Comparison of ENCODE assay signal across 8 cellular contexts in genomic region chr6:9250852-9251251, GRCh38.
DNase-seq lines count a peak whose midpoint lies in the region; ATAC-seq, FAIRE-seq and TF ChIP-seq lines count a peak whose summit lies in the region.

No MANE protein-coding gene starts in this region.

- no peaks in the 10 kb centered on the region for H3K4me1 ChIP-seq in adipocyte (ENCODE audit: control insufficient read depth, insufficient read depth, low read length)
- H3K4me1 ChIP-seq in keratinocyte (ENCODE audit: control insufficient read depth, extremely low read depth, insufficient read depth, low read length): peaks cover 3% of the 10 kb centered on the region

- no peaks in the 10 kb centered on the region for H3K79me2 ChIP-seq in keratinocyte (ENCODE audit: control insufficient read depth, insufficient read depth, low read length)

- DNase-seq in ELF-1 (ENCODE audit: low read depth, low spot score) (peak; percentile 67), NCI-H1105 treated with DMSO at 0.1 percent for 48 hours (lab: John Stamatoyannopoulos, UW) (peak; percentile 74), adipocyte (ENCODE audit: low read depth) (peak; percentile 61), keratinocyte (ENCODE audit: low read depth, low spot score) (peak; percentile 30)
- DNase-seq in activated CD4-positive, alpha-beta T cell treated with anti-CD3 and anti-CD28 coated beads, Interleukin-2, amount 10 ng/mL, durations not matched to agents 24 days and 14 days: no peak

- H3K9ac ChIP-seq in adipocyte (ENCODE audit: low read length) (no peak overlapping the region), keratinocyte (ENCODE audit: control insufficient read depth, extremely low read depth, insufficient read depth, low read length) (no peak overlapping the region)

- no peaks in the 10 kb centered on the region for H3K9me3 Mint-ChIP-seq in activated CD4-positive, alpha-beta T cell treated with anti-CD3 and anti-CD28 coated beads, Interleukin-2, amount 10 ng/mL, durations not matched to agents 24 days and 14 days

- no peak overlapping the region for H3K4me3 Mint-ChIP-seq in activated CD4-positive, alpha-beta T cell treated with anti-CD3 and anti-CD28 coated beads, Interleukin-2, amount 10 ng/mL, durations not matched to agents 24 days and 14 days

- H3K27me3 ChIP-seq in adipocyte (replicated peaks; ENCODE audit: control insufficient read depth, insufficient read depth, low read length): no peaks in the 10 kb centered on the region
- no peaks in the 10 kb centered on the region for H3K27me3 ChIP-seq in keratinocyte (ENCODE audit: control insufficient read depth, extremely low read depth, insufficient read depth, low read length)

- H3K4me3 ChIP-seq in adipocyte (ENCODE audit: low read length) (no peak overlapping the region), keratinocyte (ENCODE audit: control insufficient read depth in 2 of 3, extremely low read depth in 1 of 3, insufficient read depth in 2 of 3, low read depth in 1 of 3, low read length in 3 of 3) (no peak overlapping the region)

- peak; percentile 90 for FAIRE-seq in keratinocyte (lab: Jason Lieb, UNC)

- ATAC-seq in GM18861 (IDR thresholded peaks at IDR 0.05; ENCODE audit: unreplicated experiment) (no peak), GM18858 (IDR thresholded peaks at IDR 0.05; ENCODE audit: unreplicated experiment) (no peak), HG03025 (IDR thresholded peaks at IDR 0.05; ENCODE audit: low FRiP score, unreplicated experiment) (no peak)

- H3K9me3 ChIP-seq in adipocyte (ENCODE audit: control insufficient read depth, low read length) (no peaks in the 10 kb centered on the region), keratinocyte (ENCODE audit: control insufficient read depth, low read depth, low read length) (no peaks in the 10 kb centered on the region)

- no peaks in the 10 kb centered on the region for H3K27me3 Mint-ChIP-seq in activated CD4-positive, alpha-beta T cell treated with anti-CD3 and anti-CD28 coated beads, Interleukin-2, amount 10 ng/mL, durations not matched to agents 24 days and 14 days

- TF ChIP-seq CTCF in keratinocyte (optimal IDR thresholded peaks at IDR 0.05 in 1 of 3, IDR thresholded peaks at IDR 0.05 in 1 of 3, conservative IDR thresholded peaks at IDR 0.05 in 1 of 3; ENCODE audit: extremely low read depth in 1 of 3, insufficient read depth in 2 of 3, low read length in 3 of 3): peak; percentile 80 to 95 (median 80)

- intact Hi-C loops in activated CD4-positive, alpha-beta T cell treated with anti-CD3 and anti-CD28 coated beads, Interleukin-2, amount 10 ng/mL, durations not matched to agents 24 days and 14 days (cut with micrococcal nuclease): no loop called here

- dilution Hi-C loops in keratinocyte (cut with MboI; ENCODE audit: extremely low pct_ligation_motif_present, low sequenced_read_pairs): no loop called here

- H3K27ac Mint-ChIP-seq in activated CD4-positive, alpha-beta T cell treated with anti-CD3 and anti-CD28 coated beads, Interleukin-2, amount 10 ng/mL, durations not matched to agents 24 days and 14 days: no peak overlapping the region

- no peaks in the 10 kb centered on the region for H3K36me3 Mint-ChIP-seq in activated CD4-positive, alpha-beta T cell treated with anti-CD3 and anti-CD28 coated beads, Interleukin-2, amount 10 ng/mL, durations not matched to agents 24 days and 14 days (ENCODE audit: low read depth)

- H2AFZ ChIP-seq in keratinocyte (ENCODE audit: control insufficient read depth, low read length): peak overlapping the region; percentile 69

- peak overlapping the region; percentile 3 for H3K4me2 ChIP-seq in keratinocyte (ENCODE audit: control insufficient read depth, extremely low read depth, insufficient read depth, low read depth, low read length)

- H4K20me1 ChIP-seq in keratinocyte (ENCODE audit: control insufficient read depth, extremely low read depth, insufficient read depth, low read length): no peaks in the 10 kb centered on the region

- no peaks in the 10 kb centered on the region for H3K4me1 Mint-ChIP-seq in activated CD4-positive, alpha-beta T cell treated with anti-CD3 and anti-CD28 coated beads, Interleukin-2, amount 10 ng/mL, durations not matched to agents 24 days and 14 days

- H3K27ac ChIP-seq in keratinocyte (ENCODE audit: control insufficient read depth, insufficient read depth, low read length): no peak overlapping the region

- no peaks in the 10 kb centered on the region for H3K9me1 ChIP-seq in keratinocyte (ENCODE audit: control insufficient read depth, extremely low read depth, insufficient read depth, low read length)

- no peaks in the 10 kb centered on the region for H3K36me3 ChIP-seq in adipocyte (ENCODE audit: control insufficient read depth, insufficient read depth, low read length, severe bottlenecking)
- no peaks in the 10 kb centered on the region for H3K36me3 ChIP-seq in keratinocyte (ENCODE audit: control insufficient read depth in 2 of 2, extremely low read depth in 1 of 2, insufficient read depth in 2 of 2, low read length in 2 of 2)
